15 cellular contexts compared by ENCODE assay signal in the genomic region with DNA sequence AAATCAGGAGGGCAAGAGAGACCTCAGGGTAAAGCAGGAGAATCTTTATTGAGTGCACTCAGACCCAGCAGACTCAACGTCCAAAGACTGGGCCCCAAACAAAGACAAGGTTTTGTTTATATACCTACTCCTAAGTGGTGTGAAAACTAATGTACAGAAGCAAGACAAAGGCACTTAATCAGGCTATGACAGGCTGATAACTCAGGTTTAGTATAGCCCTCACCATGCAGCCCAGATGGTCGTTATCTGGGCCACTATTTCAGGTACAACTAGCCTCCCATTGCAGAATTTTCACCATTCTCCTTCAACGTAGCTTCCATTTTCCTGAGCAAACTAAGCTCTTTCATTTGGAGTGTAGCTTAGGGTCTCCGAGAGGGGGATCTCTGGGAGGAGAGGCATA. TPM values are rescaled to one million over a fixed set of nuclear protein-coding genes. Genes with fewer than 3 reads are reported as not detected.
DNase-seq lines count a peak whose midpoint lies in the region; ATAC-seq and TF ChIP-seq lines count a peak whose summit lies in the region.
"Had no signal": no experiment of that assay in that cellular context is flagged by ENCODE, and none has a peak within 500 bp of the region (broad histone marks: within the 10 kb centered on the region; RNA-seq: fewer than 3 reads in every experiment).

No MANE protein-coding gene starts in this region.

- no peak overlapping the region for H3K27ac ChIP-seq in CD4-positive, alpha-beta T cell (ENCODE audit: low read depth, low read length)
- no peak overlapping the region for H3K27ac ChIP-seq in foreskin keratinocyte
- H3K27ac ChIP-seq: esophagus muscularis mucosa, neural progenitor cell, suprapubic skin had no signal

- CTCF ChIA-PET in CD4-positive, alpha-beta T cell (lab: Charles Lee): interaction anchor here (0.9 to 1.3 kb wide), 6 partner anchors 16 to 136 kb away, joined by 3 to 5 read pairs (median 3); a partner anchor contains a TSS

- no peak for TF ChIP-seq CTCF in CD4-positive, alpha-beta T cell (IDR thresholded peaks at IDR 0.05)
- TF ChIP-seq CTCF in foreskin keratinocyte (conservative IDR thresholded peaks at IDR 0.05): no peak

- no peak overlapping the region for H3K27ac Mint-ChIP-seq in CD4-positive, alpha-beta T cell
- H3K27ac Mint-ChIP-seq: activated CD4-positive, alpha-beta memory T cell treated with anti-CD3 and anti-CD28 coated beads for 36 hours; H9; neural progenitor cell; T-helper 17 cell had no signal

- no peaks in the 10 kb centered on the region for H3K27me3 ChIP-seq in CD4-positive, alpha-beta T cell (ENCODE audit: control insufficient read depth, insufficient read depth, low read length)
- no peaks in the 10 kb centered on the region for H3K27me3 ChIP-seq in foreskin keratinocyte
- H3K27me3 ChIP-seq: esophagus muscularis mucosa, neural progenitor cell, suprapubic skin had no signal

- H3K27me3 Mint-ChIP-seq in CD4-positive, alpha-beta T cell: no peaks in the 10 kb centered on the region
- H3K27me3 Mint-ChIP-seq: activated CD4-positive, alpha-beta memory T cell treated with anti-CD3 and anti-CD28 coated beads for 36 hours; T-helper 17 cell had no signal

- H3K4me1 Mint-ChIP-seq in CD4-positive, alpha-beta T cell (ENCODE audit: low read depth): peaks cover 14% of the 10 kb centered on the region
- H3K4me1 Mint-ChIP-seq: neural progenitor cell, T-helper 17 cell had no signal

- H3K4me3 Mint-ChIP-seq in CD4-positive, alpha-beta T cell: no peak overlapping the region
- H3K4me3 Mint-ChIP-seq: activated CD4-positive, alpha-beta memory T cell treated with anti-CD3 and anti-CD28 coated beads for 36 hours; H9; neural progenitor cell; T-helper 17 cell had no signal

- no peaks in the 10 kb centered on the region for H3K36me3 Mint-ChIP-seq in CD4-positive, alpha-beta T cell (ENCODE audit: low read depth)
- H3K36me3 Mint-ChIP-seq: activated CD4-positive, alpha-beta memory T cell treated with anti-CD3 and anti-CD28 coated beads for 36 hours; neural progenitor cell had no signal

- H3K4me1 ChIP-seq in foreskin keratinocyte: no peaks in the 10 kb centered on the region
- H3K4me1 ChIP-seq: esophagus muscularis mucosa, neural progenitor cell, suprapubic skin had no signal

- ATAC-seq in CD4-positive, alpha-beta T cell (ENCODE audit: poor library complexity): peak; percentile 22
- ATAC-seq in GM19397 (IDR thresholded peaks at IDR 0.05; ENCODE audit: unreplicated experiment) (peak; percentile 16), HG03196 (IDR thresholded peaks at IDR 0.05; ENCODE audit: unreplicated experiment) (peak; percentile 11), foreskin keratinocyte (peak; percentile 20), HG03442 (IDR thresholded peaks at IDR 0.05; ENCODE audit: unreplicated experiment) (no peak)

- H3K9me3 Mint-ChIP-seq in CD4-positive, alpha-beta T cell: no peaks in the 10 kb centered on the region
- H3K9me3 Mint-ChIP-seq: activated CD4-positive, alpha-beta memory T cell treated with anti-CD3 and anti-CD28 coated beads for 36 hours; H9; neural progenitor cell had no signal

- no peak for DNase-seq in CD4-positive, alpha-beta T cell
- DNase-seq in foreskin keratinocyte: no peak
- no peak for DNase-seq in activated CD8-positive, alpha-beta memory T cell treated with anti-CD3 and anti-CD28 coated beads, Interleukin-2, amount 50 U/mL, for 48 hours
- no peak for DNase-seq in medulla oblongata (ENCODE audit: extremely low spot score)
- DNase-seq in DMS 273 treated with DMSO at 0.1 percent for 48 hours (lab: John Stamatoyannopoulos, UW): no peak
- DNase-seq: T-helper 17 cell had no signal

- H3K9me3 ChIP-seq in CD4-positive, alpha-beta T cell (ENCODE audit: control insufficient read depth, low read length): no peaks in the 10 kb centered on the region
- H3K9me3 ChIP-seq: esophagus muscularis mucosa, suprapubic skin had no signal

- intact Hi-C loops in CD4-positive, alpha-beta T cell (cut with DNase I, micrococcal nuclease): loop anchor here (1.0 to 10.0 kb wide), 5 partner anchors 58 to 682 kb away; a partner anchor contains a TSS

- POLR2A ChIA-PET in CD4-positive, alpha-beta T cell (lab: Charles Lee): interaction anchor here (1.0 to 2.3 kb wide), 2 partner anchors 63 to 93 kb away, joined by 3 to 13 read pairs; a partner anchor contains a TSS

RNA-seq across cellular contexts. Expression of a gene that starts 36.9 kb away (rescaled TPM):
- total RNA-seq in CD4-positive, alpha-beta T cell: not detected
- total RNA-seq in foreskin keratinocyte: 0.81 and 3.7 TPM in 2 replicates
- polyA plus RNA-seq in foreskin keratinocyte: 0.65 and 2.5 TPM in 2 replicates
- total RNA-seq: activated CD4-positive, alpha-beta memory T cell treated with anti-CD3 and anti-CD28 coated beads for 36 hours; esophagus muscularis mucosa; H9; mononuclear cell; T-helper 17 cell had no signal
